Comparison of ENCODE assay signal across 23 cellular contexts in the genomic region with DNA sequence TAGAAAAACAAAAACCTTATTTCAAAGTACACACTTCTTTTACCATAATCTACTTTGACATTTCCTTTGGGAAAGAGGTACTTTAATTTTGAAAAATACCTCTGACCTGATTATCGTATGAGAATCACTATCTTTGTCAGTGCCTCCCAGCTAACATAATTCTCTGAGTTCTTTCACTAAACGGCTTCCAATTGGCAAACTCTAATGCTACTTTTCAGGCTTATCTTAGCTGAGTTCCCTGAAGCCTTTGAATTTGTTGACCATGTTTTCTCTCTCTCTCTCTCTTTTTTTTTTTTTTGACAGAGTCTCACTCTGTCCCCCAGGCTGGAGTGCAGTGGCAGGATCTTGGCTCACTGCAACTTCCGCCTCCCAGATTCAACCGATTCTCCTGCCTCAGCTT.
"Had no signal": no experiment of that assay in that cellular context is flagged by ENCODE, and none has a peak within 500 bp of the region (broad histone marks: within the 10 kb centered on the region; RNA-seq: fewer than 3 reads in every experiment).

No MANE protein-coding gene starts in this region.

- H3K27me3 ChIP-seq: SJSA1 had no signal

- H3K27ac ChIP-seq: HL-60, KMS-11, SJSA1, SK-N-MC had no signal

- ATAC-seq: K562 had no signal

- H3K36me3 ChIP-seq: SJSA1 had no signal

- H3K9ac ChIP-seq: KMS-11 had no signal

- DNase-seq: Kasumi-1, MM.1S, NCI-H1092 treated with DMSO at 0.1 percent for 48 hours, NCI-H1436, NCI-H187, NCI-H2029, NCI-H2081 treated with DMSO at 0.1 percent for 48 hours, NCI-H2171, NCI-H226, NCI-H446, NCI-H510A, NCI-H524 treated with DMSO at 0.1 percent for 48 hours, NCI-H69, NCI-H774, Right ventricle myocardium superior, RPMI8226, SIG-M5 had no signal

- H3K9me3 ChIP-seq: SJSA1 had no signal

- H3K4me1 Mint-ChIP-seq: IgD-negative memory B cell had no signal

- H3K4me1 ChIP-seq: SJSA1 had no signal

- H3K9me3 Mint-ChIP-seq: IgD-negative memory B cell had no signal

- H3K4me3 ChIP-seq: K562, SJSA1, SK-N-MC had no signal

- H3K4me2 ChIP-seq: KMS-11 had no signal

- H3K4me3 Mint-ChIP-seq: IgD-negative memory B cell had no signal

- H3K27ac Mint-ChIP-seq: IgD-negative memory B cell had no signal

- H3K36me3 Mint-ChIP-seq: IgD-negative memory B cell had no signal
